ENCODE assay signal across 11 cellular contexts in the genomic region with DNA sequence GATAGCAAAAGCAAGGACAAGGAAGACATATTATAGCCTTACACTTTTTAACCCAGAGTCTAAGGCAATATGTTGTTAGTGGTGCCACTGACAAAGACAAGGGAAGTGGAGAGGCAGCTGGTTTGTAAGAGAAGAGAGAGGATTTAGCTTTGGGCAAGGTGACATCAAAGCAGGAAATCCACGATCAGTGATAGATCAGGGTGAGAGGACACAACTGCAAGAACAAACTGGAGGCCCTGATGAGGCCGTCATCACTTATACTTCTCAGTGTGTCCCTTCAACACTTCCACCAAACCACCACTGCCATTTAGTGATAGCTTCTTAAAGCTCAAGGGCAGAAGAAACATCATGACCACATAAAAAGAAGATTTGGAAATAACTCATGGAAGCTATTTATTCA. TPM values are rescaled to one million over a fixed set of nuclear protein-coding genes. Genes with fewer than 3 reads are reported as not detected.
"Had no signal": no experiment of that assay in that cellular context is flagged by ENCODE, and none has a peak within 500 bp of the region (broad histone marks: within the 10 kb centered on the region; RNA-seq: fewer than 3 reads in every experiment).

No MANE protein-coding gene starts in this region.

RNA-seq across cellular contexts. Expression of a gene that starts 20.7 kb away (rescaled TPM):
- total RNA-seq: OCI-LY7, PC-3, Peyer's patch, Right ventricle myocardium inferior, Right ventricle myocardium superior, RPMI7951, SJCRH30, SJSA1, SK-MEL-5 had no signal
- polyA plus RNA-seq: SK-N-SH had no signal

RNA-seq across cellular contexts. Expression of a gene that starts 30.7 kb away (rescaled TPM):
- total RNA-seq: OCI-LY7, PC-3, PC-9, RPMI7951, SJCRH30, SJSA1, SK-MEL-5 had no signal
- polyA plus RNA-seq: SK-N-SH had no signal

RNA-seq across cellular contexts. Expression of a gene that starts 46.3 kb away (rescaled TPM):
- total RNA-seq: OCI-LY7, PC-3, PC-9, Peyer's patch, Right ventricle myocardium inferior, Right ventricle myocardium superior, RPMI7951, SJCRH30, SJSA1, SK-MEL-5 had no signal
